8 cellular contexts compared by ENCODE assay signal in genomic region chr17:8382052-8382879, GRCh38. TPM values are rescaled to one million over a fixed set of nuclear protein-coding genes. Genes with fewer than 3 reads are reported as not detected.
DNase-seq lines count a peak whose midpoint lies in the region; ATAC-seq, FAIRE-seq and TF ChIP-seq lines count a peak whose summit lies in the region.

No MANE protein-coding gene starts in this region.

- H4K8ac ChIP-seq in mesenchymal stem cell (ENCODE audit: low read length): no peak overlapping the region

- H3K23ac ChIP-seq in mesenchymal stem cell (ENCODE audit: low read length in 2 of 2): no peak overlapping the region

- intact Hi-C loops in body of pancreas (cut with DNase I): no loop called here

- FAIRE-seq in HTR-8/SVneo (lab: Jason Lieb, UNC): peak; percentile 13

- no peak overlapping the region for H2BK120ac ChIP-seq in mesenchymal stem cell (ENCODE audit: low read depth, low read length)

- H3K4me1 ChIP-seq in body of pancreas: peaks cover 40% of the 10 kb centered on the region
- H3K4me1 ChIP-seq in mesenchymal stem cell (ENCODE audit: control insufficient read depth, insufficient read depth, low read depth, low read length): peaks cover 16% of the 10 kb centered on the region

- TF ChIP-seq CTCF in AG09309 (IDR thresholded peaks at IDR 0.05; ENCODE audit: control insufficient read depth, insufficient read depth, low read depth, low read length, missing control alignments) (no peak), body of pancreas (IDR thresholded peaks at IDR 0.05) (no peak)

- peak overlapping the region in 1 of 2 experiments; percentile 33 for H3K18ac ChIP-seq in mesenchymal stem cell (ENCODE audit: low read depth in 1 of 2, low read length in 2 of 2)

- 12 to 16% methylated on average over 24 to 27 of the region's 27 CpGs for WGBS in body of pancreas, 2 donors
- WGBS in mesenchymal stem cell: 14% methylated on average over 21 of the region's 27 CpGs

- no peak for ATAC-seq in body of pancreas
- no peak for ATAC-seq in GM18873 (IDR thresholded peaks at IDR 0.05; ENCODE audit: low FRiP score, unreplicated experiment)

- H3K27ac ChIP-seq in body of pancreas (peak overlapping the region in 3 of 4 donors; percentile 72 to 85 (median 83)), mesenchymal stem cell (ENCODE audit: low read length, poor library complexity, severe bottlenecking) (peak overlapping the region; percentile 95)

- H3K36me3 ChIP-seq in body of pancreas (replicated peaks in 1 of 2; ENCODE audit: insufficient read depth in 1 of 2, low read depth in 2 of 2) (peaks cover 6% of the 10 kb centered on the region in 2 donors), mesenchymal stem cell (ENCODE audit: control insufficient read depth in 1 of 2, insufficient read depth in 2 of 2, low read depth in 1 of 2, low read length in 2 of 2) (peaks cover 14 to 48% of the 10 kb centered on the region in 2 experiments)

- peak overlapping the region; percentile 98 for H3K9ac ChIP-seq in mesenchymal stem cell (ENCODE audit: low read length)

- no peak overlapping the region for H3K14ac ChIP-seq in mesenchymal stem cell (ENCODE audit: low read length in 2 of 2)

- no peak overlapping the region for H2AFZ ChIP-seq in mesenchymal stem cell (ENCODE audit: low read depth, low read length)

- H2BK15ac ChIP-seq in mesenchymal stem cell (ENCODE audit: low read depth, poor library complexity, severe bottlenecking): no peak overlapping the region

- no peak overlapping the region for H4K91ac ChIP-seq in mesenchymal stem cell (ENCODE audit: low read length)

- H3K27me3 ChIP-seq in body of pancreas (no peaks in the 10 kb centered on the region), mesenchymal stem cell (ENCODE audit: control insufficient read depth in 1 of 2, insufficient read depth in 1 of 2, low read length in 2 of 2) (no peaks in the 10 kb centered on the region)

- H2AK5ac ChIP-seq in mesenchymal stem cell (ENCODE audit: low read length, severe bottlenecking): no peak overlapping the region

- no peaks in the 10 kb centered on the region for H3K79me1 ChIP-seq in mesenchymal stem cell (replicated peaks; ENCODE audit: low read length, poor library complexity, severe bottlenecking)

- no peak overlapping the region for H2BK12ac ChIP-seq in mesenchymal stem cell (ENCODE audit: low read length in 2 of 2)

- no peak overlapping the region for H2BK5ac ChIP-seq in mesenchymal stem cell (ENCODE audit: low read depth, low read length, poor library complexity, severe bottlenecking)

- peak overlapping the region; percentile 80 for H3K4me2 ChIP-seq in mesenchymal stem cell (ENCODE audit: low read length, poor library complexity, severe bottlenecking)

- TF ChIP-seq POLR2A in body of pancreas (IDR thresholded peaks at IDR 0.05): no peak

- peak overlapping the region in 1 of 2 experiments; percentile 52 for H3K4ac ChIP-seq in mesenchymal stem cell (ENCODE audit: low read depth in 1 of 2, low read length in 2 of 2)

- DNase-seq in AG09309 (ENCODE audit: low read depth): no peak
- no peak for DNase-seq in HTR-8/SVneo (ENCODE audit: insufficient read length, low spot score)
- DNase-seq in body of pancreas: no peak
- no peak for DNase-seq in mesenchymal stem cell
- no peak for DNase-seq in AG20443 (ENCODE audit: low spot score)
- DNase-seq in SKM-1 treated with dmso at 0.1 percent for 144 hours (lab: John Stamatoyannopoulos, UW; ENCODE audit: unreplicated experiment): no peak
- DNase-seq in NCI-H1105 treated with DMSO at 0.1 percent for 48 hours (lab: John Stamatoyannopoulos, UW): no peak

- peak overlapping the region; percentile 83 for H3K4me3 ChIP-seq in AG09309 (ENCODE audit: control insufficient read depth, low read depth, low read length)
- peak overlapping the region; percentile 82 to 87 for H3K4me3 ChIP-seq in body of pancreas
- H3K4me3 ChIP-seq in mesenchymal stem cell (ENCODE audit: insufficient read depth in 1 of 2, low read depth in 1 of 2, low read length in 2 of 2): peak overlapping the region; percentile 80 to 96

- H3K9me3 ChIP-seq in body of pancreas (no peaks in the 10 kb centered on the region), mesenchymal stem cell (ENCODE audit: control insufficient read depth, low read length) (no peaks in the 10 kb centered on the region)

RNA-seq across cellular contexts. Expression of gene RPL26, which starts 0.7 kb away (rescaled TPM):
- 1,000 to 10,000 TPM; 1,496 to 1,646 TPM for total RNA-seq in body of pancreas
- 6,000 TPM for polyA plus RNA-seq in mesenchymal stem cell (2013, experiment 1 of 2)
- 5,819 TPM for polyA plus RNA-seq in mesenchymal stem cell (2013, experiment 2 of 2)

RNA-seq across cellular contexts. Expression of gene RNF222, which starts 15.4 kb away (rescaled TPM):
- total RNA-seq in body of pancreas: not detected
- polyA plus RNA-seq in mesenchymal stem cell (2013, experiment 1 of 2): not detected
- polyA plus RNA-seq in mesenchymal stem cell (2013, experiment 2 of 2): not detected

RNA-seq across cellular contexts. Expression of gene ODF4, which starts 42.6 kb away (rescaled TPM):
- not detected for total RNA-seq in body of pancreas
- polyA plus RNA-seq in mesenchymal stem cell (2013, experiment 1 of 2): not detected
- not detected for polyA plus RNA-seq in mesenchymal stem cell (2013, experiment 2 of 2)

RNA-seq across cellular contexts. Expression of gene NDEL1, which starts 53.4 kb away (rescaled TPM):
- total RNA-seq in body of pancreas: 10 to 100 TPM; 26.2 to 39.6 TPM
- polyA plus RNA-seq in mesenchymal stem cell (2013, experiment 1 of 2): 64.7 TPM
- polyA plus RNA-seq in mesenchymal stem cell (2013, experiment 2 of 2): 65.9 TPM
